ENCODE assay signal across 7 cellular contexts in the genomic region with DNA sequence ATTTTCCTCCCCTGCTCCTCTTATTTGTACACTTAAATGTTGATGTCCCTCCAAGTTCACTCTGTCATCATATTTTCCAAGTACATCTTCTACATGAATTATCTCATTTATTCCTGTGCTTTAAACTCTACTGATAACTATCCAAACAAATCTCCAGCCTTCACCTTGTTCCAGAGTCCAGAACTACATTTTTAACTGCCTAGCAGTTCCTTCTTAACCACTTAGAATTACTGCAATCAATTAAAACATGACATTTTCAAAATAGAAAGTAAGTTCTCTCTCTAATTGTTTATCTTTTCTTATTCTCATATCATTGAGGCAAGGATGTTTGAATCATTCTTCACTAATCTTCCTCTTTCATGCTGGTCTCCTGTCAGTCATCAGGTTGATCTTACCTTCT.
"Had no signal": no experiment of that assay in that cellular context is flagged by ENCODE, and none has a peak within 500 bp of the region (broad histone marks: within the 10 kb centered on the region; RNA-seq: fewer than 3 reads in every experiment).

No MANE protein-coding gene starts in this region.

- H3K4me1 Mint-ChIP-seq: IgD-negative memory B cell had no signal

- H3K27me3 Mint-ChIP-seq: IgD-negative memory B cell had no signal

- DNase-seq: IMR-90, KBM-7 had no signal

- H3K4me3 ChIP-seq: K562 had no signal

- H3K27ac ChIP-seq: HL-60 had no signal

- H3K4me3 Mint-ChIP-seq: IgD-negative memory B cell had no signal

- H3K36me3 Mint-ChIP-seq: IgD-negative memory B cell had no signal

- H3K27ac Mint-ChIP-seq: IgD-negative memory B cell had no signal

- FAIRE-seq: HepG2, HTR-8/SVneo, K562 had no signal
